1 cellular context compared by ENCODE assay signal in genomic region chr12:100959481-100959880, GRCh38.
TF ChIP-seq lines count a peak whose summit lies in the region.

No MANE protein-coding gene starts in this region.

TF ChIP-seq in IMR-90, 13 proteins besides CTCF, POLR2A, EP300 and RAD21 (continued from another document):
- TF ChIP-seq MAFK (IDR thresholded peaks at IDR 0.05; ENCODE audit: low read depth, low read length) (no peak), RCOR1 (IDR thresholded peaks at IDR 0.05; ENCODE audit: insufficient replicate concordance, low read length) (no peak), USF2 (IDR thresholded peaks at IDR 0.05; ENCODE audit: low read depth, low read length) (no peak)
